Comparison of ENCODE assay signal across 23 cellular contexts in genomic region chr20:53202781-53203180, GRCh38.
A peak's percentile ranks its signal among the peaks of the same experiment; 100 is the strongest.
DNase-seq lines count a peak whose midpoint lies in the region; ATAC-seq and FAIRE-seq lines count a peak whose summit lies in the region.
"Had no signal": no experiment of that assay in that cellular context is flagged by ENCODE, and none has a peak within 500 bp of the region (broad histone marks: within the 10 kb centered on the region; RNA-seq: fewer than 3 reads in every experiment).

No MANE protein-coding gene starts in this region.

- no peaks in the 10 kb centered on the region for H3K36me3 Mint-ChIP-seq in activated naive CD8-positive, alpha-beta T cell treated with anti-CD3 and anti-CD28 coated beads, Interleukin-2, amount 50 U/mL, for 24 hours (ENCODE audit: low read depth)
- no peaks in the 10 kb centered on the region for H3K36me3 Mint-ChIP-seq in activated naive CD8-positive, alpha-beta T cell treated with anti-CD3 and anti-CD28 coated beads for 36 hours
- H3K36me3 Mint-ChIP-seq: IgD-negative memory B cell; memory B cell; naive thymus-derived CD4-positive, alpha-beta T cell had no signal

- DNase-seq in activated naive CD8-positive, alpha-beta T cell treated with anti-CD3 and anti-CD28 coated beads, Interleukin-2, amount 50 U/mL, for 24 hours = no peak
- no peak for DNase-seq in activated naive CD8-positive, alpha-beta T cell treated with anti-CD3 and anti-CD28 coated beads for 36 hours
- DNase-seq in NCI-H1436 treated with DMSO at 0.1 percent for 48 hours (lab: John Stamatoyannopoulos, UW) = peak; percentile 44
- DNase-seq in astrocyte of the hippocampus (ENCODE audit: low read depth, low spot score) = peak; percentile 20
- peak; percentile 75 for DNase-seq in urothelium cell line (ENCODE audit: low spot score)
- DNase-seq in LoVo (ENCODE audit: low spot score) = no peak
- DNase-seq in left colon = no peak
- DNase-seq: activated effector memory CD4-positive, alpha-beta T cell treated with Interleukin-2 at 50 U/mL for 16 hours; AML-193; COR-L47; effector memory CD8-positive, alpha-beta T cell; MV-4-11; naive thymus-derived CD4-positive, alpha-beta T cell; NCI-H226; ovary; Right ventricle myocardium superior; stimulated activated CD4-positive, alpha-beta T cell treated with anti-CD3 and anti-CD28 coated beads, Interleukin-1b, Interleukin-23, amount 100 ng/mL, for 48 hours; substantia nigra; WERI-Rb-1 had no signal

- ATAC-seq in activated naive CD8-positive, alpha-beta T cell treated with anti-CD3 and anti-CD28 coated beads, Interleukin-2, amount 50 U/mL, for 24 hours = peak; percentile 78
- no peak for ATAC-seq in left colon
- ATAC-seq: effector memory CD8-positive, alpha-beta T cell; naive thymus-derived CD4-positive, alpha-beta T cell had no signal

- H3K9me3 Mint-ChIP-seq in activated naive CD8-positive, alpha-beta T cell treated with anti-CD3 and anti-CD28 coated beads, Interleukin-2, amount 50 U/mL, for 24 hours = no peaks in the 10 kb centered on the region
- no peaks in the 10 kb centered on the region for H3K9me3 Mint-ChIP-seq in activated naive CD8-positive, alpha-beta T cell treated with anti-CD3 and anti-CD28 coated beads for 36 hours
- H3K9me3 Mint-ChIP-seq: effector memory CD8-positive, alpha-beta T cell; memory B cell had no signal

- H3K27ac Mint-ChIP-seq in activated naive CD8-positive, alpha-beta T cell treated with anti-CD3 and anti-CD28 coated beads, Interleukin-2, amount 50 U/mL, for 24 hours = no peak overlapping the region
- H3K27ac Mint-ChIP-seq in activated naive CD8-positive, alpha-beta T cell treated with anti-CD3 and anti-CD28 coated beads for 36 hours = no peak overlapping the region
- H3K27ac Mint-ChIP-seq: effector memory CD8-positive, alpha-beta T cell; IgD-negative memory B cell; memory B cell had no signal

- intact Hi-C loops in left colon (cut with DNase I, micrococcal nuclease) = no loop called here

- peak; percentile 65 for FAIRE-seq in urothelium cell line (lab: Jason Lieb, UNC)
- FAIRE-seq: H1, islet of Langerhans had no signal

- peaks cover 6% of the 10 kb centered on the region for H3K4me1 Mint-ChIP-seq in activated naive CD8-positive, alpha-beta T cell treated with anti-CD3 and anti-CD28 coated beads, Interleukin-2, amount 50 U/mL, for 24 hours
- H3K4me1 Mint-ChIP-seq in activated naive CD8-positive, alpha-beta T cell treated with anti-CD3 and anti-CD28 coated beads for 36 hours = peaks cover 2% of the 10 kb centered on the region
- H3K4me1 Mint-ChIP-seq: IgD-negative memory B cell, memory B cell had no signal

- no peak overlapping the region for H3K4me3 Mint-ChIP-seq in activated naive CD8-positive, alpha-beta T cell treated with anti-CD3 and anti-CD28 coated beads, Interleukin-2, amount 50 U/mL, for 24 hours
- no peak overlapping the region for H3K4me3 Mint-ChIP-seq in activated naive CD8-positive, alpha-beta T cell treated with anti-CD3 and anti-CD28 coated beads for 36 hours
- H3K4me3 Mint-ChIP-seq: effector memory CD8-positive, alpha-beta T cell; memory B cell; naive thymus-derived CD4-positive, alpha-beta T cell had no signal

- H3K27me3 Mint-ChIP-seq in activated naive CD8-positive, alpha-beta T cell treated with anti-CD3 and anti-CD28 coated beads, Interleukin-2, amount 50 U/mL, for 24 hours = peaks cover 3% of the 10 kb centered on the region
- peaks cover 6% of the 10 kb centered on the region for H3K27me3 Mint-ChIP-seq in activated naive CD8-positive, alpha-beta T cell treated with anti-CD3 and anti-CD28 coated beads for 36 hours
- H3K27me3 Mint-ChIP-seq: IgD-negative memory B cell; naive thymus-derived CD4-positive, alpha-beta T cell had no signal

Comparison
In these comparisons a context has a peak if more than half of its experiments do, and no peak if none do; other contexts are left out.
1. DNase-seq: peak in NCI-H1436 treated with DMSO at 0.1 percent for 48 hours (single experiment), astrocyte of the hippocampus (single experiment) and urothelium cell line (single experiment); none in activated naive CD8-positive, alpha-beta T cell treated with anti-CD3 and anti-CD28 coated beads, Interleukin-2, amount 50 U/mL, for 24 hours (single experiment), activated naive CD8-positive, alpha-beta T cell treated with anti-CD3 and anti-CD28 coated beads for 36 hours (single experiment), LoVo (single experiment) and left colon (0 of 2).